Comparison of ENCODE assay signal across 27 cellular contexts in the genomic region with DNA sequence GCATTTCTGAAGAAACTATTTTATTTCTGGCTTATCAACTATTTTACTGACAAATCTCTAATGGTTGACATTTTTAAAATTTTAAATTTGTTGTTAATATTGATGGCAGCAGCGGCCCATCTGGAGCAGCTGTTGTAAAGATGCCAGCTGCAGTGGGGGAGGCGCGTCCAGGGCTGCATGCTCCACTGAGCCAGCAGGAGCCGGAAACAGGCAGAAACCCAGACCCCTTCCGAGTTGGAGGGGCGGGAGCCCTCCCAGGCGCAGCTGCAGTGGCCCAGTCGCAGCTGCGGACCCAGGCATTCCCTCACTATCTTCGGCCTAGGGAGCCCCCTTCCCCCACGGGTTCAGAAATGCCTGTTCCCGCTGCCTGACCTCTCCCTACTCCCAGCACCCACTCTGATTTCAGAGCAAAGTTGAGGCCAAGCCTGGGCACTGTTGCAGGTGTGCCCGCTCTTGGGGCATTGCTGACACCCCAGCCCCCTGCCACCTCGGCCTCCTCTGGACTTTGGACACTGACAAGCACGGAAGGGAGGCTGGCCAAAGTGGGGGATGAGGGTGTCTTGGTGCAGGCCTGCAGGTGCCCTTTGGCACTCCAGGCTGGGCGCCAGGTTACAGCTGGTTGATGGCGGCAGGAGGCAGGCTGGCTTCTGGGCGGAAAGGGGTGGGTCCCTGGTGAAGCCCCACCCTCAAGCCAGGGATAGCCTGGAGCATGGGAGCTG.
A peak's percentile ranks its signal among the peaks of the same experiment; 100 is the strongest.
DNase-seq lines count a peak whose midpoint lies in the region; ATAC-seq and TF ChIP-seq lines count a peak whose summit lies in the region.
"Had no signal": no experiment of that assay in that cellular context is flagged by ENCODE, and none has a peak within 500 bp of the region (broad histone marks: within the 10 kb centered on the region; RNA-seq: fewer than 3 reads in every experiment).

No MANE protein-coding gene starts in this region.

- in situ Hi-C loops in Caki2 (cut with HindIII; ENCODE audit: low pct_unique_long_range_greater_than_20kb, low sequenced_read_pairs): no loop called here

- H3K36me3 ChIP-seq in RWPE2 (ENCODE audit: low read depth): peaks cover 50% of the 10 kb centered on the region
- H3K36me3 ChIP-seq in neural progenitor cell: peaks cover 11% of the 10 kb centered on the region
- H3K36me3 ChIP-seq: adrenal gland had no signal

- ATAC-seq in RWPE2 (ENCODE audit: low read depth) (no peak), HG03159 (IDR thresholded peaks at IDR 0.05; ENCODE audit: unreplicated experiment) (no peak), GM18511 (IDR thresholded peaks at IDR 0.05; ENCODE audit: unreplicated experiment) (no peak)
- ATAC-seq: gastroesophageal sphincter; stimulated activated naive B cell treated with anti-CD40 and anti-IgM and Interleukin-4, amounts not matched to agents 10 μg/mL and 1 μg/mL and 100 μg/mL, for 72 hours had no signal

- DNase-seq in Caki2 (ENCODE audit: low read depth) (peak; percentile 48), RWPE2 (ENCODE audit: low spot score) (peak; percentile 48), islet precursor cell (peak; percentile 49), neural progenitor cell (ENCODE audit: low spot score) (peak; percentile 3), NCI-H146 treated with DMSO at 0.1 percent for 48 hours (lab: John Stamatoyannopoulos, UW; ENCODE audit: unreplicated experiment) (no peak)
- no peak for DNase-seq in effector CD4-positive, alpha-beta T cell
- DNase-seq: activated CD4-positive, alpha-beta T cell treated with anti-CD3 and anti-CD28 coated beads for 4 hours; activated naive CD4-positive, alpha-beta T cell treated with Interleukin-2 at 50 U/mL for 16 hours; activated T-cell treated with anti-CD3 and anti-CD28 coated beads, Interleukin-2, amount 50 U/mL, for 48 hours; adrenal gland; brain microvascular endothelial cell; EL; hypothalamus; mammary epithelial cell; NCI-H1436 treated with DMSO at 0.1 percent for 48 hours; NCI-H524 treated with DMSO at 0.1 percent for 48 hours; RPMI8226; stimulated activated CD4-positive, alpha-beta T cell treated with anti-CD3 and anti-CD28 coated beads, Interleukin-12 subunit alpha, Interleukin-12 subunit beta, amount 100 ng/mL, for 4 hours; stimulated activated CD4-positive, alpha-beta T cell treated with anti-CD3 and anti-CD28 coated beads, Interleukin-4, amount 100 ng/mL, for 24 hours; stimulated activated naive B cell treated with anti-CD40 and anti-IgM and Interleukin-4, amounts not matched to agents 10 μg/mL and 1 μg/mL and 100 μg/mL, for 72 hours; T-helper 2 cell had no signal

- H3K9me3 ChIP-seq in RWPE2 (ENCODE audit: severe bottlenecking) (no peaks in the 10 kb centered on the region), neural progenitor cell (ENCODE audit: low read depth) (no peaks in the 10 kb centered on the region)
- H3K9me3 ChIP-seq: adrenal gland, gastroesophageal sphincter, thoracic aorta had no signal

- H3K4me1 ChIP-seq in RWPE2 (ENCODE audit: insufficient read depth, poor library complexity, severe bottlenecking) (no peaks in the 10 kb centered on the region), neural progenitor cell (no peaks in the 10 kb centered on the region)
- H3K4me1 ChIP-seq: adrenal gland, gastroesophageal sphincter had no signal

- peaks cover 15% of the 10 kb centered on the region for H3K36me3 Mint-ChIP-seq in neural progenitor cell

- H3K4me1 Mint-ChIP-seq in neural progenitor cell: no peaks in the 10 kb centered on the region
- H3K4me1 Mint-ChIP-seq: stimulated activated naive B cell treated with anti-CD40 and anti-IgM and Interleukin-4, amounts not matched to agents 10 μg/mL and 1 μg/mL and 100 μg/mL, for 72 hours had no signal

- H3K9ac ChIP-seq in neural progenitor cell: no peak overlapping the region

- no peaks in the 10 kb centered on the region for H3K27me3 ChIP-seq in RWPE2 (ENCODE audit: insufficient read depth, poor library complexity, severe bottlenecking)
- no peaks in the 10 kb centered on the region for H3K27me3 ChIP-seq in neural progenitor cell
- H3K27me3 ChIP-seq: adrenal gland, brain microvascular endothelial cell, gastroesophageal sphincter had no signal

- no peak overlapping the region for H3K4me3 ChIP-seq in RWPE2 (ENCODE audit: severe bottlenecking)
- no peak overlapping the region for H3K4me3 ChIP-seq in neural progenitor cell
- H3K4me3 ChIP-seq: adrenal gland, gastroesophageal sphincter, SK-N-MC, thoracic aorta had no signal

- no peak overlapping the region for H3K4me3 Mint-ChIP-seq in neural progenitor cell
- H3K4me3 Mint-ChIP-seq: stimulated activated naive B cell treated with anti-CD40 and anti-IgM and Interleukin-4, amounts not matched to agents 10 μg/mL and 1 μg/mL and 100 μg/mL, for 72 hours had no signal

- no peak overlapping the region for H2AFZ ChIP-seq in neural progenitor cell (replicated peaks)

- TF ChIP-seq CTCF in RWPE2 (IDR thresholded peaks at IDR 0.05; ENCODE audit: poor library complexity, severe bottlenecking) (no peak), neural progenitor cell (IDR thresholded peaks at IDR 0.05) (no peak)

- no peaks in the 10 kb centered on the region for H3K9me3 Mint-ChIP-seq in neural progenitor cell
- H3K9me3 Mint-ChIP-seq: stimulated activated naive B cell treated with anti-CD40 and anti-IgM and Interleukin-4, amounts not matched to agents 10 μg/mL and 1 μg/mL and 100 μg/mL, for 72 hours had no signal

- no peaks in the 10 kb centered on the region for H3F3A ChIP-seq in neural progenitor cell (ENCODE audit: low read depth)

- no peaks in the 10 kb centered on the region for H3K79me2 ChIP-seq in neural progenitor cell (ENCODE audit: low read depth)

- H3K27ac ChIP-seq in RWPE2 (ENCODE audit: poor library complexity, severe bottlenecking): no peak overlapping the region
- no peak overlapping the region for H3K27ac ChIP-seq in neural progenitor cell
- H3K27ac ChIP-seq: adrenal gland, brain microvascular endothelial cell, C4-2B, gastroesophageal sphincter, SK-N-MC, thoracic aorta had no signal

- H4K20me1 ChIP-seq in neural progenitor cell (ENCODE audit: low read depth): no peaks in the 10 kb centered on the region

- H3K4me2 ChIP-seq in neural progenitor cell: no peak overlapping the region

- no peaks in the 10 kb centered on the region for H3K27me3 Mint-ChIP-seq in neural progenitor cell (ENCODE audit: insufficient read depth, low read depth)
- H3K27me3 Mint-ChIP-seq: stimulated activated naive B cell treated with anti-CD40 and anti-IgM and Interleukin-4, amounts not matched to agents 10 μg/mL and 1 μg/mL and 100 μg/mL, for 72 hours had no signal

- H3K27ac Mint-ChIP-seq in neural progenitor cell: no peak overlapping the region
- H3K27ac Mint-ChIP-seq: stimulated activated naive B cell treated with anti-CD40 and anti-IgM and Interleukin-4, amounts not matched to agents 10 μg/mL and 1 μg/mL and 100 μg/mL, for 72 hours had no signal

Comparison
In these comparisons a context has a peak if more than half of its experiments do, and no peak if none do; other contexts are left out.
1. DNase-seq: peak in Caki2 (single experiment), RWPE2 (single experiment), islet precursor cell (single experiment) and neural progenitor cell (single experiment); none in effector CD4-positive, alpha-beta T cell (single experiment) and NCI-H146 treated with DMSO at 0.1 percent for 48 hours (single experiment).